13 cellular contexts compared by ENCODE assay signal in the genomic region with DNA sequence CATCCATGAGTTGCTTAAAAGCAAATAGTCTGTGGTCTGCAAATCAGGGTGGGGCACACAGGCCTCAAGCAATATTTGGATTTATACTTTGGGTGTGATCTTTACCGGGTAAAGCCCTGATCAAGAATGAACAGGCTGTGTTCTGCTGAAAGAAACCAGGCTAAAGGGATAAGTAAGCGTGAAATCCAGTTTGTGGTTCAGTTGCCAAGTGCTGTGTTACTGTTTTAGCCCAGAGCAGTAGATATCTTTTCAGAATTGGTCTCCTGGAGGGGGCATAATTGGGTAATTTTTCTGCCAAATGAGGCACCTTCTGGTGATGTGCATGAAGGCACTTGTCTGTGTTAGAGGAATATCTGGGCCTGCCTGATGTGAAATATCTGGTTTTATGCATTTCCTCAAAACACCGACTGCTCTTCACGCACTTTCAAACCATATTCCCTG. TPM values are rescaled to one million over a fixed set of nuclear protein-coding genes. Genes with fewer than 3 reads are reported as not detected.
DNase-seq lines count a peak whose midpoint lies in the region; ATAC-seq and TF ChIP-seq lines count a peak whose summit lies in the region.
"Had no signal": no experiment of that assay in that cellular context is flagged by ENCODE, and none has a peak within 500 bp of the region (broad histone marks: within the 10 kb centered on the region; RNA-seq: fewer than 3 reads in every experiment).

No MANE protein-coding gene starts in this region.

- H3K36me3 ChIP-seq in colonic mucosa: no peaks in the 10 kb centered on the region

- peak; percentile 17 for TF ChIP-seq POLR2A in GM15510 (IDR thresholded peaks at IDR 0.05; ENCODE audit: borderline replicate concordance, extremely low read depth, insufficient read length)

- H3K9ac ChIP-seq in colonic mucosa (ENCODE audit: low read depth in 2 of 2, low read length in 2 of 2): no peak overlapping the region

- TF ChIP-seq CTCF in epithelial cell of esophagus (IDR thresholded peaks at IDR 0.05; ENCODE audit: insufficient read depth, low read depth, low read length, missing control alignments) (peak; percentile 8), colonic mucosa (IDR thresholded peaks at IDR 0.05) (no peak)

- intact Hi-C loops in colonic mucosa (cut with DNase I): no loop called here

- DNase-seq in AML-193 (lab: John Stamatoyannopoulos, UW): peak; percentile 79 to 81
- peak; percentile 89 for DNase-seq in SKM-1 (lab: John Stamatoyannopoulos, UW; ENCODE audit: unreplicated experiment)
- DNase-seq in epithelial cell of esophagus (ENCODE audit: low read depth): peak; percentile 72
- DNase-seq in SW480 (ENCODE audit: low spot score): no peak
- DNase-seq in colonic mucosa: no peak
- DNase-seq in GM03348 (ENCODE audit: low spot score): no peak
- DNase-seq: COR-L47; erythroblast; NCI-H1436 treated with DMSO at 0.1 percent for 48 hours; PC-9; stimulated activated naive CD4-positive, alpha-beta T cell had no signal

- no peak for ATAC-seq in HG02623 (IDR thresholded peaks at IDR 0.05; ENCODE audit: unreplicated experiment)

- no peak overlapping the region for H3K4me3 ChIP-seq in epithelial cell of esophagus (ENCODE audit: low read length)
- H3K4me3 ChIP-seq in colonic mucosa: no peak overlapping the region
- H3K4me3 ChIP-seq: PC-9 had no signal

- no peaks in the 10 kb centered on the region for H3K27me3 ChIP-seq in colonic mucosa

- no peaks in the 10 kb centered on the region for H3K9me3 ChIP-seq in colonic mucosa

- no peak overlapping the region for H3K27ac ChIP-seq in colonic mucosa
- H3K27ac ChIP-seq: PC-9 had no signal

- no peaks in the 10 kb centered on the region for H3K4me1 ChIP-seq in colonic mucosa

RNA-seq across cellular contexts. Expression of a gene that starts 21.4 kb away (rescaled TPM):
- under 1 TPM in 1 of 2 donors, not detected in 1; 0.69 TPM for total RNA-seq in colonic mucosa
- total RNA-seq: PC-9 had no signal

RNA-seq across cellular contexts. Expression of a gene that starts 45.5 kb away (rescaled TPM):
- total RNA-seq in colonic mucosa: 10 to 100 TPM; 15.1 to 36.0 TPM

Comparison
In these comparisons a context has a peak if more than half of its experiments do, and no peak if none do; other contexts are left out.
1. DNase-seq: peak in AML-193 (2 of 2), SKM-1 (single experiment) and epithelial cell of esophagus (single experiment); none in SW480 (single experiment), colonic mucosa (single experiment) and GM03348 (single experiment).